Comparison of ENCODE assay signal across 12 cellular contexts in genomic region chr14:105940534-105941225, GRCh38.
"Had no signal": no experiment of that assay in that cellular context is flagged by ENCODE, and none has a peak within 500 bp of the region (broad histone marks: within the 10 kb centered on the region; RNA-seq: fewer than 3 reads in every experiment).

No MANE protein-coding gene starts in this region.

- DNase-seq: activated naive CD4-positive, alpha-beta T cell treated with anti-CD3 and anti-CD28 coated beads, Interleukin-2, amount 50 U/mL, for 16 hours; pancreas; stimulated activated CD4-positive, alpha-beta T cell treated with anti-CD3 and anti-CD28 coated beads, Interleukin-12 subunit alpha, Interleukin-12 subunit beta, amount 100 ng/mL, for 4 hours; T-helper 17 cell; uterus; WERI-Rb-1 had no signal

- FAIRE-seq: astrocyte, pancreas had no signal

- H3K27ac Mint-ChIP-seq: activated CD8-positive, alpha-beta T cell treated with anti-CD3 and anti-CD28 coated beads for 36 hours; activated T-helper 1 cell treated with anti-CD3 and anti-CD28 coated beads, Interleukin-12 subunit alpha, Interleukin-12 subunit beta, Interleukin-2, Interleukin-4 antibody, amounts not matched to agents 30 ng/mL and 10 ng/mL and 1 ng/mL, durations not matched to agents 14 hours and 24 hours and 36 hours; stimulated activated memory B cell treated with anti-CD40 and anti-IgM and Interleukin-4, amounts not matched to agents 10 μg/mL and 1 μg/mL and 100 μg/mL, for 72 hours; T-helper 17 cell had no signal

- H3K9me3 Mint-ChIP-seq: stimulated activated memory B cell treated with anti-CD40 and anti-IgM and Interleukin-4, amounts not matched to agents 10 μg/mL and 1 μg/mL and 100 μg/mL, for 72 hours had no signal

- H3K27me3 ChIP-seq: hepatocyte, pancreas, uterus had no signal

- H3K27me3 Mint-ChIP-seq: activated CD8-positive, alpha-beta T cell treated with anti-CD3 and anti-CD28 coated beads for 36 hours; stimulated activated memory B cell treated with anti-CD40 and anti-IgM and Interleukin-4, amounts not matched to agents 10 μg/mL and 1 μg/mL and 100 μg/mL, for 72 hours had no signal

- H3K4me1 ChIP-seq: tibial artery, uterus had no signal

- H3K36me3 ChIP-seq: pancreas, tibial artery, uterus, WERI-Rb-1 had no signal

- H3K36me3 Mint-ChIP-seq: stimulated activated memory B cell treated with anti-CD40 and anti-IgM and Interleukin-4, amounts not matched to agents 10 μg/mL and 1 μg/mL and 100 μg/mL, for 72 hours had no signal

- H3K9me3 ChIP-seq: pancreas had no signal

- H3K4me3 ChIP-seq: hepatocyte, pancreas, tibial artery, uterus had no signal

- H3K27ac ChIP-seq: hepatocyte, pancreas, tibial artery, uterus, WERI-Rb-1 had no signal

- H3K4me3 Mint-ChIP-seq: activated CD8-positive, alpha-beta T cell treated with anti-CD3 and anti-CD28 coated beads for 36 hours; activated T-helper 1 cell treated with anti-CD3 and anti-CD28 coated beads, Interleukin-12 subunit alpha, Interleukin-12 subunit beta, Interleukin-2, Interleukin-4 antibody, amounts not matched to agents 30 ng/mL and 10 ng/mL and 1 ng/mL, durations not matched to agents 14 hours and 24 hours and 36 hours; T-helper 17 cell had no signal
